In the genomic region with DNA sequence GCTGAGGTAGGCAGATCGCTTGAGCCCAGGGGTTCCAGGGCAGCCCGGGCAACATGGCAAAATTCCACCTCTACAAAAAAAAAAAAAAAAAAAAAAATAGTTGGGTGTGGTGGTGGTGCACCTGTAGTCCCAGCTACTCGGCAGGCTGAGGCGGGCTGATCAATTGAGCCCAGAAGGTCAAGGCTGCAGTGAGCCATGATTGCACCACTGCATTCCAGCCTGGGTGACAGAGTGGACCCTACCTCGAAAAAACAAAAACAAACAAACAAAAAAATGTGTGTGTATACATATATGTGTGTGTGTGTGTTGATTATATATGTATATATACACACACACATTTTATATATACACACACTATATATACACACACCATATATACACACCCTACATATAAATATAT, we compare ENCODE assay signal across 23 cellular contexts. TPM values are rescaled to one million over a fixed set of nuclear protein-coding genes. Genes with fewer than 3 reads are reported as not detected.
A peak's percentile ranks its signal among the peaks of the same experiment; 100 is the strongest.
DNase-seq lines count a peak whose midpoint lies in the region; ATAC-seq and TF ChIP-seq lines count a peak whose summit lies in the region.
"Had no signal": no experiment of that assay in that cellular context is flagged by ENCODE, and none has a peak within 500 bp of the region (broad histone marks: within the 10 kb centered on the region; RNA-seq: fewer than 3 reads in every experiment).

No MANE protein-coding gene starts in this region.

- no peaks in the 10 kb centered on the region for H3K36me3 Mint-ChIP-seq in effector memory CD8-positive, alpha-beta T cell (ENCODE audit: insufficient read depth)
- H3K36me3 Mint-ChIP-seq: CD14-positive monocyte; CD8-positive, alpha-beta memory T cell had no signal

- H3K9me3 ChIP-seq in MM.1S (replicated peaks; ENCODE audit: insufficient read depth, low read length) = no peaks in the 10 kb centered on the region
- no peaks in the 10 kb centered on the region for H3K9me3 ChIP-seq in SU-DHL-6 (ENCODE audit: insufficient read depth, low read length)
- no peaks in the 10 kb centered on the region for H3K9me3 ChIP-seq in right lobe of liver
- H3K9me3 ChIP-seq: A549, BE2C, HAP-1 had no signal

- H2AFZ ChIP-seq in MM.1S (ENCODE audit: low read length) (peak overlapping the region; percentile 49), SU-DHL-6 (ENCODE audit: low read depth, low read length, severe bottlenecking) (no peak overlapping the region)

- H3K4me1 Mint-ChIP-seq in effector memory CD8-positive, alpha-beta T cell (ENCODE audit: low read depth in 2 of 2) = peaks cover 0 to 2% of the 10 kb centered on the region in 2 donors
- H3K4me1 Mint-ChIP-seq: CD14-positive monocyte had no signal

- H3K4me2 ChIP-seq in MM.1S (ENCODE audit: low read depth, low read length) (peak overlapping the region; percentile 68; the same call in 1 of the 2 replicates), SU-DHL-6 (ENCODE audit: low read depth, low read length, poor library complexity, severe bottlenecking) (peak overlapping the region; percentile 79)
- H3K4me2 ChIP-seq: A549; BLaER1 treated with 17β-estradiol and CSF1 and Interleukin-3, amounts not matched to agents 10 nM and 100 nM had no signal

- H3K4me3 ChIP-seq in MM.1S (ENCODE audit: low read length) (peak overlapping the region; percentile 40; the same call in 1 of the 2 replicates), SU-DHL-6 (ENCODE audit: insufficient read depth, low read length, poor library complexity, severe bottlenecking) (no peak overlapping the region), right lobe of liver (no peak overlapping the region)
- H3K4me3 ChIP-seq: A549; BLaER1 treated with 17β-estradiol and CSF1 and Interleukin-3, amounts not matched to agents 10 nM and 100 nM; GM12878; HAP-1 had no signal

- ATAC-seq in right lobe of liver = peak; percentile 20 to 41 (median 32)
- no peak for ATAC-seq in effector memory CD8-positive, alpha-beta T cell (replicated peaks)
- ATAC-seq: A549 had no signal

- H3K27me3 Mint-ChIP-seq in effector memory CD8-positive, alpha-beta T cell = peaks cover 17 to 22% of the 10 kb centered on the region in 2 donors
- H3K27me3 Mint-ChIP-seq: CD4-positive, alpha-beta T cell had no signal

- no peak overlapping the region for H3K4me3 Mint-ChIP-seq in effector memory CD8-positive, alpha-beta T cell
- H3K4me3 Mint-ChIP-seq: CD14-positive monocyte; CD4-positive, alpha-beta T cell; HFFc6 had no signal

- H3K9ac ChIP-seq in MM.1S (ENCODE audit: low read length) = no peak overlapping the region
- 0 out of 2 replicates have a peak overlapping the region, but pooled peaks have one; percentile 55 for H3K9ac ChIP-seq in SU-DHL-6 (ENCODE audit: low read length)
- H3K9ac ChIP-seq: BLaER1 treated with 17β-estradiol and CSF1 and Interleukin-3, amounts not matched to agents 10 nM and 100 nM had no signal

- H3K4me1 ChIP-seq in MM.1S (ENCODE audit: low read length) (peaks cover 6% of the 10 kb centered on the region), right lobe of liver (no peaks in the 10 kb centered on the region)
- H3K4me1 ChIP-seq: A549; BE2C; BLaER1 treated with 17β-estradiol and CSF1 and Interleukin-3, amounts not matched to agents 10 nM and 100 nM; HAP-1 had no signal

- no peak for TF ChIP-seq POLR2A in right lobe of liver (IDR thresholded peaks at IDR 0.05)

- intact Hi-C loops in right lobe of liver (cut with DNase I) = no loop called here

- no peaks in the 10 kb centered on the region for H3F3A ChIP-seq in MM.1S (ENCODE audit: insufficient read depth, low read length)
- H3F3A ChIP-seq in SU-DHL-6 (ENCODE audit: insufficient read depth) = peaks cover 27% of the 10 kb centered on the region

- H3K27me3 ChIP-seq in MM.1S (replicated peaks; ENCODE audit: insufficient read depth, low read length) = no peaks in the 10 kb centered on the region
- H3K27me3 ChIP-seq in SU-DHL-6 (ENCODE audit: low read length) = no peaks in the 10 kb centered on the region
- H3K27me3 ChIP-seq in right lobe of liver = no peaks in the 10 kb centered on the region
- H3K27me3 ChIP-seq: BE2C; BLaER1 treated with 17β-estradiol and CSF1 and Interleukin-3, amounts not matched to agents 10 nM and 100 nM had no signal

- H3K9me3 Mint-ChIP-seq in effector memory CD8-positive, alpha-beta T cell = no peaks in the 10 kb centered on the region
- H3K9me3 Mint-ChIP-seq: CD4-positive, alpha-beta T cell; HFFc6 had no signal

- H3K36me3 ChIP-seq in MM.1S (replicated peaks; ENCODE audit: insufficient read depth, low read length) (no peaks in the 10 kb centered on the region), SU-DHL-6 (ENCODE audit: low read length) (no peaks in the 10 kb centered on the region), right lobe of liver (no peaks in the 10 kb centered on the region)
- H3K36me3 ChIP-seq: BE2C; BLaER1 treated with 17β-estradiol and CSF1 and Interleukin-3, amounts not matched to agents 10 nM and 100 nM; HAP-1 had no signal

- WGBS in right lobe of liver (ENCODE audit: insufficient coverage, low coverage, low lambda C conversion rate, missing lambda C conversion rate) = 17% methylated on average over 5 of the region's 5 CpGs

- DNase-seq in MM.1S (no peak), islet precursor cell (peak; percentile 20), right lobe of liver (no peak), ecto neural progenitor cell (ENCODE audit: low spot score) (no peak)
- no peak for DNase-seq in stimulated activated naive CD4-positive, alpha-beta T cell treated with Interleukin-2 at 50 U/mL for 16 hours (lab: John Stamatoyannopoulos, UW)
- no peak for DNase-seq in effector memory CD8-positive, alpha-beta T cell
- DNase-seq: 8988T; AML-193; BE2C; CD4-positive, alpha-beta T cell; CD8-positive, alpha-beta memory T cell; DMS 273 treated with DMSO at 0.1 percent for 48 hours; DMS79; EL; GDM1; GOT3; HFFc6 had no signal

- H4K20me1 ChIP-seq in MM.1S (ENCODE audit: insufficient read depth, low read length) (no peaks in the 10 kb centered on the region), SU-DHL-6 (ENCODE audit: low read depth, low read length) (no peaks in the 10 kb centered on the region)
- H4K20me1 ChIP-seq: BLaER1 treated with 17β-estradiol and CSF1 and Interleukin-3, amounts not matched to agents 10 nM and 100 nM had no signal

- no peak overlapping the region for H3K27ac Mint-ChIP-seq in effector memory CD8-positive, alpha-beta T cell
- H3K27ac Mint-ChIP-seq: CD14-positive monocyte; CD4-positive, alpha-beta T cell; HFFc6 had no signal

- H3K27ac ChIP-seq in MM.1S (ENCODE audit: low read length) (peak overlapping the region; percentile 31; the same call in 1 of the 2 replicates), SU-DHL-6 (ENCODE audit: low read depth, low read length) (peak overlapping the region; percentile 87), right lobe of liver (no peak overlapping the region)
- H3K27ac ChIP-seq: A549; BLaER1 treated with 17β-estradiol and CSF1 and Interleukin-3, amounts not matched to agents 10 nM and 100 nM had no signal

- TF ChIP-seq CTCF in MM.1S (IDR thresholded peaks at IDR 0.05; ENCODE audit: low read length) = no peak
- no peak for TF ChIP-seq CTCF in SU-DHL-6 (IDR thresholded peaks at IDR 0.05; ENCODE audit: insufficient read depth, low read length, poor library complexity, severe bottlenecking)
- no peak for TF ChIP-seq CTCF in right lobe of liver (IDR thresholded peaks at IDR 0.05)

- H3K79me2 ChIP-seq in MM.1S (ENCODE audit: low read length) (no peaks in the 10 kb centered on the region), SU-DHL-6 (ENCODE audit: insufficient read depth, low read length) (peaks cover 27% of the 10 kb centered on the region)

- H3K9me2 ChIP-seq in MM.1S (replicated peaks; ENCODE audit: insufficient read depth, low read length) (no peaks in the 10 kb centered on the region), SU-DHL-6 (replicated peaks; ENCODE audit: insufficient read depth, low read length) (no peaks in the 10 kb centered on the region)

RNA-seq across cellular contexts. Expression of a gene that starts 39.1 kb away (rescaled TPM):
- total RNA-seq in right lobe of liver = not detected
- total RNA-seq: CD4-positive, alpha-beta T cell; CD8-positive, alpha-beta memory T cell; GM12878 had no signal

Comparison
In these comparisons a context has a peak if more than half of its experiments do, and no peak if none do; other contexts are left out.
1. H3K27ac ChIP-seq: peak in MM.1S (single experiment) and SU-DHL-6 (single experiment); none in right lobe of liver (0 of 3).